ENCODE assay signal across 8 cellular contexts in the genomic region with DNA sequence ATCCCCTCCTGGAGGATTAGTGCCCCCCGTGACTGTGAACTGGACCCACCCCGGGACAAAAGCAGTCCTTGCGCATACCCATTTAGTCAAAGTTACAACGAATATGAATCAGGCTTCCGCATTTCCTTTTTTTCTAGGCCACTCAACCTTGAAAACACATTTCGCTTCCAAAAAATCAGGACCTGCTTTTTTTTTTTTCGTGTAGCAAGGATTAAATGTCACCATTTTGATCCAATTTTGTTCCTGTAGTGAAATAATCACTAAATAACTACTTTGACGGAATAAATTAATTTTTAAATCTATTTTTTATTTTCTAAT. TPM values are rescaled to one million over a fixed set of nuclear protein-coding genes. Genes with fewer than 3 reads are reported as not detected.
DNase-seq lines count a peak whose midpoint lies in the region; ATAC-seq and TF ChIP-seq lines count a peak whose summit lies in the region.

No MANE protein-coding gene starts in this region.

- H3K4me1 ChIP-seq in breast epithelium (no peaks in the 10 kb centered on the region), mesendoderm (ENCODE audit: control insufficient read depth, low read depth, low read length) (no peaks in the 10 kb centered on the region), vagina (no peaks in the 10 kb centered on the region)

- TF ChIP-seq POLR2A in breast epithelium (IDR thresholded peaks at IDR 0.05): no peak
- no peak for TF ChIP-seq POLR2A in vagina (IDR thresholded peaks at IDR 0.05)

- no peak overlapping the region for H2BK120ac ChIP-seq in mesendoderm (ENCODE audit: low read depth, low read length)

- H3K4me3 ChIP-seq in breast epithelium: peak overlapping the region; percentile 66 to 91 (median 70)
- H3K4me3 ChIP-seq in mesendoderm (ENCODE audit: low read length): no peak overlapping the region
- H3K4me3 ChIP-seq in vagina: peak overlapping the region; percentile 67 to 73

- H3K36me3 ChIP-seq in breast epithelium (no peaks in the 10 kb centered on the region), mesendoderm (ENCODE audit: control insufficient read depth, insufficient read depth, low read length) (no peaks in the 10 kb centered on the region), vagina (peaks cover 0 to 4% of the 10 kb centered on the region in 2 donors)

- no peak overlapping the region for H4K5ac ChIP-seq in mesendoderm (ENCODE audit: low read length)

- H2AK5ac ChIP-seq in mesendoderm (ENCODE audit: low read length): no peak overlapping the region

- 100% methylated on average over 1 of the region's 8 CpGs for WGBS in mesendoderm (ENCODE audit: extremely low coverage, insufficient coverage, low lambda C conversion rate)

- H3K9me3 ChIP-seq in breast epithelium (no peaks in the 10 kb centered on the region), vagina (no peaks in the 10 kb centered on the region)

- H3K79me2 ChIP-seq in mesendoderm (ENCODE audit: control insufficient read depth, insufficient read depth, low read length): no peaks in the 10 kb centered on the region

- no peak overlapping the region for H3K4ac ChIP-seq in mesendoderm (ENCODE audit: low read depth, low read length)

- peak overlapping the region; percentile 47 for H3K56ac ChIP-seq in mesendoderm (ENCODE audit: low read length)

- no peak overlapping the region for H4K8ac ChIP-seq in mesendoderm (ENCODE audit: low read depth, low read length)

- no peak overlapping the region for H3K23ac ChIP-seq in mesendoderm (ENCODE audit: low read length)

- H3K79me1 ChIP-seq in mesendoderm (ENCODE audit: low read length): no peaks in the 10 kb centered on the region

- no peak overlapping the region for H2BK15ac ChIP-seq in mesendoderm (replicated peaks; ENCODE audit: low read depth)

- peak overlapping the region; percentile 23 for H3K9ac ChIP-seq in mesendoderm (ENCODE audit: low read length)

- peak; percentile 6 for DNase-seq in stimulated activated CD8-positive, alpha-beta memory T cell treated with anti-CD3 and anti-CD28 coated beads, Interleukin-15, amount 100 ng/mL, for 24 hours (ENCODE audit: low read depth)
- no peak for DNase-seq in stimulated activated CD8-positive, alpha-beta memory T cell treated with anti-CD3 and anti-CD28 coated beads, Interleukin-4, amount 100 ng/mL, for 48 hours
- DNase-seq in breast epithelium (ENCODE audit: low spot score in 2 of 2) (no peak), mesendoderm (no peak), vagina (ENCODE audit: extremely low spot score in 2 of 2) (no peak), DMS 273 (lab: John Stamatoyannopoulos, UW; ENCODE audit: unreplicated experiment) (no peak)

- H3K18ac ChIP-seq in mesendoderm (ENCODE audit: low read length): no peak overlapping the region

- H2BK5ac ChIP-seq in mesendoderm (ENCODE audit: low read length): no peak overlapping the region

- H3K27me3 ChIP-seq in breast epithelium (no peaks in the 10 kb centered on the region), mesendoderm (ENCODE audit: insufficient read depth, low read length, poor library complexity) (peaks cover 2% of the 10 kb centered on the region), vagina (no peaks in the 10 kb centered on the region)

- H3K27ac ChIP-seq in breast epithelium (peak overlapping the region; percentile 62 to 70), mesendoderm (ENCODE audit: low read depth, low read length) (no peak overlapping the region), vagina (no peak overlapping the region)

- intact Hi-C loops in breast epithelium (cut with DNase I; ENCODE audit: low total_unique reads) (no loop called here), vagina (cut with DNase I) (no loop called here)

- TF ChIP-seq CTCF in breast epithelium (IDR thresholded peaks at IDR 0.05): no peak
- no peak for TF ChIP-seq CTCF in vagina (IDR thresholded peaks at IDR 0.05)

- no peak for ATAC-seq in HG03175 (IDR thresholded peaks at IDR 0.05; ENCODE audit: unreplicated experiment)
- no peak for ATAC-seq in GM18909 (IDR thresholded peaks at IDR 0.05; ENCODE audit: poor library complexity, unreplicated experiment)

- H3K4me2 ChIP-seq in mesendoderm (ENCODE audit: low read length): peak overlapping the region; percentile 73

RNA-seq across cellular contexts. Expression of gene FTCDNL1, which starts 0.5 kb away (rescaled TPM):
- total RNA-seq in breast epithelium (1 to 10 TPM; 3.7 to 5.9 (median 5.2) TPM), vagina (2.5 TPM)
- polyA plus RNA-seq in mesendoderm (2013, experiment 1 of 2): 0.17 TPM
- polyA plus RNA-seq in mesendoderm (2013, experiment 2 of 2): 0.22 TPM

RNA-seq across cellular contexts. Expression of gene C2orf69, which starts 59.6 kb away (rescaled TPM):
- total RNA-seq in breast epithelium: 10 to 100 TPM; 12.7 to 19.2 (median 13.8) TPM
- polyA plus RNA-seq in mesendoderm (2013, experiment 1 of 2): 12.2 TPM
- 12.5 TPM for polyA plus RNA-seq in mesendoderm (2013, experiment 2 of 2)
- total RNA-seq in vagina: 10.1 TPM

Comparison
In these comparisons a context has a peak if more than half of its experiments do, and no peak if none do; other contexts are left out.
1. H3K27ac ChIP-seq: peak in breast epithelium (2 of 2); none in mesendoderm (single experiment) and vagina (single experiment).